In the genomic region with DNA sequence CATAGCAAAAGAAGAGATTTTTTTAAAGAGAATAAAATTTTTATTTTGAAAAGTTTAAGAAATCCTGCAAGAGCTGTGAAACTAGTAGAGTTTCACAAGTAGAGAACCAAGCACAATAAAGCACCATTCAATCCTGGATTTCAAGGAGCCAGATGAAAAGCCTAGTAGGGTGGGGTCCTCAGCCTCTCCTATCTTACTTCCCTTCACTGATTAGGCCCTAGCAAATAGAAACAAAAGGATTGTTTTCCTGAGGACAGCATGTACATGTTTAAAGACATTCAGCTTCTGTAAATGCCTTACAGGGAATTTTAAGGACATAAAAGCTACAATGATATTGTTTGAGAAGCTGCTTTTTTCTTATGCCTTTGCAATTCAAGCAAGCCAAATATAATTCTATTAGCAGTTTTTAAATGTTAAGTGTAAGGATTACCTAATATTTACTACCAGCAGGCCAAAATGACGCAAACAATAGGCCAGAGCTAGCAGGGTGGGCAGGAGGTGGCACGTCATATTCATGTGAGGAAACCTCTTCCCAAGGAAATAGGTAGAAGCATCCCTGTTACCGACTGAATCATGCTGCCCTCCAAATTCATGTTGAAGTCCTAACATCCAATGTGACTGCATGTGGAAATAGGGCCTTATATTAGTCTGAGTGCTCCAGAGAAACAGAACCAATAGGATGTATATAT, we compare ENCODE assay signal across 16 cellular contexts.
A peak's percentile ranks its signal among the peaks of the same experiment; 100 is the strongest.
DNase-seq lines count a peak whose midpoint lies in the region; ATAC-seq and TF ChIP-seq lines count a peak whose summit lies in the region.
"Had no signal": no experiment of that assay in that cellular context is flagged by ENCODE, and none has a peak within 500 bp of the region (broad histone marks: within the 10 kb centered on the region; RNA-seq: fewer than 3 reads in every experiment).

No MANE protein-coding gene starts in this region.

- TF ChIP-seq CTCF in heart right ventricle (IDR thresholded peaks at IDR 0.05) (no peak), epithelial cell of esophagus (IDR thresholded peaks at IDR 0.05; ENCODE audit: insufficient read depth, low read depth, low read length, missing control alignments) (no peak), nephron progenitor cell (IDR thresholded peaks at IDR 0.05) (no peak), upper lobe of right lung (IDR thresholded peaks at IDR 0.05) (no peak)

- peak overlapping the region; percentile 24 for H3K27ac Mint-ChIP-seq in nephron progenitor cell
- H3K27ac Mint-ChIP-seq: CD4-positive, alpha-beta T cell had no signal

- H3K36me3 Mint-ChIP-seq in nephron progenitor cell (ENCODE audit: low read depth): peaks cover 46% of the 10 kb centered on the region

- 50 to 70% methylated on average over 3 of the region's 3 CpGs for WGBS in heart right ventricle, 2 donors

- H3K27me3 ChIP-seq in heart right ventricle (no peaks in the 10 kb centered on the region), upper lobe of right lung (no peaks in the 10 kb centered on the region)
- H3K27me3 ChIP-seq: BLaER1 treated with 17β-estradiol and CSF1 and Interleukin-3, amounts not matched to agents 10 nM and 100 nM had no signal

- peak overlapping the region in 7 of 10 donors; percentile 41 to 81 (median 63) for H3K27ac ChIP-seq in heart right ventricle
- peak overlapping the region; percentile 56 for H3K27ac ChIP-seq in upper lobe of right lung
- H3K27ac ChIP-seq: BLaER1 treated with 17β-estradiol and CSF1 and Interleukin-3, amounts not matched to agents 10 nM and 100 nM; GM23248 had no signal

- peaks cover 8% of the 10 kb centered on the region for H3K4me1 Mint-ChIP-seq in nephron progenitor cell

- H3K4me3 ChIP-seq in heart right ventricle (no peak overlapping the region), epithelial cell of esophagus (ENCODE audit: low read length) (no peak overlapping the region), upper lobe of right lung (no peak overlapping the region)
- H3K4me3 ChIP-seq: BLaER1 treated with 17β-estradiol and CSF1 and Interleukin-3, amounts not matched to agents 10 nM and 100 nM; GM23248 had no signal

- H3K9me3 Mint-ChIP-seq in nephron progenitor cell: peaks cover 37% of the 10 kb centered on the region
- H3K9me3 Mint-ChIP-seq: CD4-positive, alpha-beta T cell had no signal

- intact Hi-C loops in heart right ventricle (cut with DNase I) (loop anchor here in 2 of 10 donors (10.0 kb wide), 2 partner anchors 250 to 350 kb away; no protein-coding TSS in a partner anchor), cardiac septum (cut with DNase I) (no loop called here), upper lobe of right lung (cut with DNase I) (no loop called here)

- no peak for DNase-seq in heart right ventricle
- no peak for DNase-seq in cardiac septum (ENCODE audit: low spot score)
- peak; percentile 24 for DNase-seq in epithelial cell of esophagus (ENCODE audit: low read depth)
- no peak for DNase-seq in nephron progenitor cell
- no peak for DNase-seq in upper lobe of right lung
- DNase-seq in NCI-H2227 (lab: John Stamatoyannopoulos, UW; ENCODE audit: unreplicated experiment): no peak
- DNase-seq: ACHN; Calu3; CD4-positive, alpha-beta T cell; DMS 273 treated with DMSO at 0.1 percent for 48 hours; GM23248 had no signal

- H3K4me3 Mint-ChIP-seq in nephron progenitor cell: no peak overlapping the region
- H3K4me3 Mint-ChIP-seq: CD4-positive, alpha-beta T cell had no signal

- peaks cover 0 to 5% (median 0%) of the 10 kb centered on the region in 11 donors for H3K9me3 ChIP-seq in heart right ventricle
- H3K9me3 ChIP-seq in upper lobe of right lung: no peaks in the 10 kb centered on the region

- ATAC-seq in heart right ventricle (peak in 7 of 8 donors; percentile 56 to 92 (median 74)), upper lobe of right lung (no peak), GM18520 (IDR thresholded peaks at IDR 0.05; ENCODE audit: unreplicated experiment) (no peak), HG03354 (IDR thresholded peaks at IDR 0.05; ENCODE audit: poor library complexity, severe bottlenecking, unreplicated experiment) (no peak)
- ATAC-seq: HCT116, HepG2 had no signal

- peaks cover 0 to 13% (median 5%) of the 10 kb centered on the region in 9 donors for H3K4me1 ChIP-seq in heart right ventricle
- no peaks in the 10 kb centered on the region for H3K4me1 ChIP-seq in upper lobe of right lung
- H3K4me1 ChIP-seq: BLaER1 treated with 17β-estradiol and CSF1 and Interleukin-3, amounts not matched to agents 10 nM and 100 nM had no signal

- no peaks in the 10 kb centered on the region for H3K36me3 ChIP-seq in heart right ventricle
- no peaks in the 10 kb centered on the region for H3K36me3 ChIP-seq in upper lobe of right lung
- H3K36me3 ChIP-seq: BLaER1 treated with 17β-estradiol and CSF1 and Interleukin-3, amounts not matched to agents 10 nM and 100 nM had no signal

- peaks cover 5% of the 10 kb centered on the region for H3K27me3 Mint-ChIP-seq in nephron progenitor cell (ENCODE audit: low read depth, poor library complexity)
- H3K27me3 Mint-ChIP-seq: CD4-positive, alpha-beta T cell had no signal

Comparison
In these comparisons a context has a peak if more than half of its experiments do, and no peak if none do; other contexts are left out.
1. ATAC-seq: peak in heart right ventricle (7 of 8); none in upper lobe of right lung (single experiment), GM18520 (single experiment) and HG03354 (single experiment).